1 cellular context compared by ENCODE assay signal in the genomic region with DNA sequence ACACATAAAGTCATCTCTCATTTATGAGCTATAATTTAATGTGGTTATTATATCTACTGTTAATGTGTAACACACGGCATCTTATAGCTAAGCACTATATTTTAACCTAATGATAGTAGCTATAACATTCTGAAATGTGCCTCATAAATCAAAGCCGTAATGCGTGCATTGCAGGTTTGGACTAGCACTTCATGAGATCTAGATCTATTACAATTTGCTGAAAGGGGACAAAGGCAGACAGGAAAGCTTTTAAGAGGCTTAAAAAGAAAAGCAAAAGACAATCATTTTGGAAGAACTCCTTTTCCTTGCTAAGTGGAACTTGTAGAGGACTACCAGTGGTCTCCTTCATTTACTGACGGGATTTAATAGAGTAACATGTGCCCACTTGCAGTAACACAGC.
TF ChIP-seq lines count a peak whose summit lies in the region.

No MANE protein-coding gene starts in this region.

TF ChIP-seq in HEK293, 187 proteins besides CTCF, POLR2A, EP300 and RAD21 (continued from another document and continues in another):
- TF ChIP-seq ZSCAN5A (tag by site-specific recombination; IDR thresholded peaks at IDR 0.05) (no peak), ZNF558 (tag by site-specific recombination; IDR thresholded peaks at IDR 0.05) (no peak), ZFHX2 (tag by site-specific recombination; conservative IDR thresholded peaks at IDR 0.05) (no peak), ZNF292 (tag by site-specific recombination; IDR thresholded peaks at IDR 0.05; ENCODE audit: borderline replicate concordance, low read depth) (no peak), ZNF10 (tag by site-specific recombination; IDR thresholded peaks at IDR 0.05) (no peak), ZNF398 (tag by site-specific recombination; IDR thresholded peaks at IDR 0.05) (no peak), ZNF155 (tag by site-specific recombination; IDR thresholded peaks at IDR 0.05) (no peak), SCRT2 (tag by site-specific recombination; IDR thresholded peaks at IDR 0.05) (no peak), SALL2 (tag by site-specific recombination; IDR thresholded peaks at IDR 0.05; ENCODE audit: borderline replicate concordance) (no peak), ZFP3 (tag by site-specific recombination; IDR thresholded peaks at IDR 0.05; ENCODE audit: low read depth) (no peak), ZNF366 (tag by site-specific recombination; conservative IDR thresholded peaks at IDR 0.05) (no peak), MYNN (tag by site-specific recombination; IDR thresholded peaks at IDR 0.05; ENCODE audit: borderline replicate concordance) (no peak), ZNF571 (tag by site-specific recombination; IDR thresholded peaks at IDR 0.05) (no peak), IKZF3 (tag by site-specific recombination; IDR thresholded peaks at IDR 0.05) (0 out of 2 replicates have a peak, but pooled peaks have one; percentile 25), OSR2 (tag by site-specific recombination; IDR thresholded peaks at IDR 0.05) (peak; percentile 64), ZNF514 (tag by site-specific recombination; IDR thresholded peaks at IDR 0.05) (no peak), ZNF26 (tag by site-specific recombination; IDR thresholded peaks at IDR 0.05) (no peak), GLI2 (tag by site-specific recombination; IDR thresholded peaks at IDR 0.05; ENCODE audit: borderline replicate concordance, low read depth) (no peak), ZNF837 (tag by site-specific recombination; IDR thresholded peaks at IDR 0.05) (no peak), KLF1 (tag by site-specific recombination; IDR thresholded peaks at IDR 0.05) (no peak), WT1 (tag by site-specific recombination; IDR thresholded peaks at IDR 0.05) (peak; percentile 84), ZBTB49 (tag by site-specific recombination; IDR thresholded peaks at IDR 0.05; ENCODE audit: low read depth) (no peak), ZNF148 (tag by site-specific recombination; IDR thresholded peaks at IDR 0.05; ENCODE audit: borderline replicate concordance) (no peak), FEZF1 (tag by site-specific recombination; IDR thresholded peaks at IDR 0.05) (0 out of 2 replicates have a peak, but pooled peaks have one; percentile 11), BCL11B (tag by site-specific recombination; IDR thresholded peaks at IDR 0.05; ENCODE audit: low read depth) (no peak), RBAK (tag by site-specific recombination; IDR thresholded peaks at IDR 0.05) (no peak), ZNF707 (tag by site-specific recombination; IDR thresholded peaks at IDR 0.05) (no peak), ZNF140 (tag by site-specific recombination; IDR thresholded peaks at IDR 0.05) (no peak)
- TF ChIP-seq, protein P1, sequence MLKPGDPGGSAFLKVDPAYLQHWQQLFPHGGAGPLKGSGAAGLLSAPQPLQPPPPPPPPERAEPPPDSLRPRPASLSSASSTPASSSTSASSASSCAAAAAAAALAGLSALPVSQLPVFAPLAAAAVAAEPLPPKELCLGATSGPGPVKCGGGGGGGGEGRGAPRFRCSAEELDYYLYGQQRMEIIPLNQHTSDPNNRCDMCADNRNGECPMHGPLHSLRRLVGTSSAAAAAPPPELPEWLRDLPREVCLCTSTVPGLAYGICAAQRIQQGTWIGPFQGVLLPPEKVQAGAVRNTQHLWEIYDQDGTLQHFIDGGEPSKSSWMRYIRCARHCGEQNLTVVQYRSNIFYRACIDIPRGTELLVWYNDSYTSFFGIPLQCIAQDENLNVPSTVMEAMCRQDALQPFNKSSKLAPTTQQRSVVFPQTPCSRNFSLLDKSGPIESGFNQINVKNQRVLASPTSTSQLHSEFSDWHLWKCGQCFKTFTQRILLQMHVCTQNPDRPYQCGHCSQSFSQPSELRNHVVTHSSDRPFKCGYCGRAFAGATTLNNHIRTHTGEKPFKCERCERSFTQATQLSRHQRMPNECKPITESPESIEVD (tag by site-specific recombination; IDR thresholded peaks at IDR 0.05) = peak; percentile 27; the same call in 1 of the 2 replicates
- TF ChIP-seq, protein P2, sequence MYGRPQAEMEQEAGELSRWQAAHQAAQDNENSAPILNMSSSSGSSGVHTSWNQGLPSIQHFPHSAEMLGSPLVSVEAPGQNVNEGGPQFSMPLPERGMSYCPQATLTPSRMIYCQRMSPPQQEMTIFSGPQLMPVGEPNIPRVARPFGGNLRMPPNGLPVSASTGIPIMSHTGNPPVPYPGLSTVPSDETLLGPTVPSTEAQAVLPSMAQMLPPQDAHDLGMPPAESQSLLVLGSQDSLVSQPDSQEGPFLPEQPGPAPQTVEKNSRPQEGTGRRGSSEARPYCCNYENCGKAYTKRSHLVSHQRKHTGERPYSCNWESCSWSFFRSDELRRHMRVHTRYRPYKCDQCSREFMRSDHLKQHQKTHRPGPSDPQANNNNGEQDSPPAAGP (tag by site-specific recombination; IDR thresholded peaks at IDR 0.05) = no peak
- TF ChIP-seq, protein P3, sequence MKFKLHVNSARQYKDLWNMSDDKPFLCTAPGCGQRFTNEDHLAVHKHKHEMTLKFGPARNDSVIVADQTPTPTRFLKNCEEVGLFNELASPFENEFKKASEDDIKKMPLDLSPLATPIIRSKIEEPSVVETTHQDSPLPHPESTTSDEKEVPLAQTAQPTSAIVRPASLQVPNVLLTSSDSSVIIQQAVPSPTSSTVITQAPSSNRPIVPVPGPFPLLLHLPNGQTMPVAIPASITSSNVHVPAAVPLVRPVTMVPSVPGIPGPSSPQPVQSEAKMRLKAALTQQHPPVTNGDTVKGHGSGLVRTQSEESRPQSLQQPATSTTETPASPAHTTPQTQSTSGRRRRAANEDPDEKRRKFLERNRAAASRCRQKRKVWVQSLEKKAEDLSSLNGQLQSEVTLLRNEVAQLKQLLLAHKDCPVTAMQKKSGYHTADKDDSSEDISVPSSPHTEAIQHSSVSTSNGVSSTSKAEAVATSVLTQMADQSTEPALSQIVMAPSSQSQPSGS (tag by site-specific recombination; IDR thresholded peaks at IDR 0.05; ENCODE audit: low read depth) = no peak
- TF ChIP-seq, protein P4, sequence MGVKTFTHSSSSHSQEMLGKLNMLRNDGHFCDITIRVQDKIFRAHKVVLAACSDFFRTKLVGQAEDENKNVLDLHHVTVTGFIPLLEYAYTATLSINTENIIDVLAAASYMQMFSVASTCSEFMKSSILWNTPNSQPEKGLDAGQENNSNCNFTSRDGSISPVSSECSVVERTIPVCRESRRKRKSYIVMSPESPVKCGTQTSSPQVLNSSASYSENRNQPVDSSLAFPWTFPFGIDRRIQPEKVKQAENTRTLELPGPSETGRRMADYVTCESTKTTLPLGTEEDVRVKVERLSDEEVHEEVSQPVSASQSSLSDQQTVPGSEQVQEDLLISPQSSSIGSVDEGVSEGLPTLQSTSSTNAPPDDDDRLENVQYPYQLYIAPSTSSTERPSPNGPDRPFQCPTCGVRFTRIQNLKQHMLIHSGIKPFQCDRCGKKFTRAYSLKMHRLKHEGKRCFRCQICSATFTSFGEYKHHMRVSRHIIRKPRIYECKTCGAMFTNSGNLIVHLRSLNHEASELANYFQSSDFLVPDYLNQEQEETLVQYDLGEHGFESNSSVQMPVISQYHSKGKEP (tag by site-specific recombination; IDR thresholded peaks at IDR 0.05) = peak; percentile 83
- TF ChIP-seq, protein P5, sequence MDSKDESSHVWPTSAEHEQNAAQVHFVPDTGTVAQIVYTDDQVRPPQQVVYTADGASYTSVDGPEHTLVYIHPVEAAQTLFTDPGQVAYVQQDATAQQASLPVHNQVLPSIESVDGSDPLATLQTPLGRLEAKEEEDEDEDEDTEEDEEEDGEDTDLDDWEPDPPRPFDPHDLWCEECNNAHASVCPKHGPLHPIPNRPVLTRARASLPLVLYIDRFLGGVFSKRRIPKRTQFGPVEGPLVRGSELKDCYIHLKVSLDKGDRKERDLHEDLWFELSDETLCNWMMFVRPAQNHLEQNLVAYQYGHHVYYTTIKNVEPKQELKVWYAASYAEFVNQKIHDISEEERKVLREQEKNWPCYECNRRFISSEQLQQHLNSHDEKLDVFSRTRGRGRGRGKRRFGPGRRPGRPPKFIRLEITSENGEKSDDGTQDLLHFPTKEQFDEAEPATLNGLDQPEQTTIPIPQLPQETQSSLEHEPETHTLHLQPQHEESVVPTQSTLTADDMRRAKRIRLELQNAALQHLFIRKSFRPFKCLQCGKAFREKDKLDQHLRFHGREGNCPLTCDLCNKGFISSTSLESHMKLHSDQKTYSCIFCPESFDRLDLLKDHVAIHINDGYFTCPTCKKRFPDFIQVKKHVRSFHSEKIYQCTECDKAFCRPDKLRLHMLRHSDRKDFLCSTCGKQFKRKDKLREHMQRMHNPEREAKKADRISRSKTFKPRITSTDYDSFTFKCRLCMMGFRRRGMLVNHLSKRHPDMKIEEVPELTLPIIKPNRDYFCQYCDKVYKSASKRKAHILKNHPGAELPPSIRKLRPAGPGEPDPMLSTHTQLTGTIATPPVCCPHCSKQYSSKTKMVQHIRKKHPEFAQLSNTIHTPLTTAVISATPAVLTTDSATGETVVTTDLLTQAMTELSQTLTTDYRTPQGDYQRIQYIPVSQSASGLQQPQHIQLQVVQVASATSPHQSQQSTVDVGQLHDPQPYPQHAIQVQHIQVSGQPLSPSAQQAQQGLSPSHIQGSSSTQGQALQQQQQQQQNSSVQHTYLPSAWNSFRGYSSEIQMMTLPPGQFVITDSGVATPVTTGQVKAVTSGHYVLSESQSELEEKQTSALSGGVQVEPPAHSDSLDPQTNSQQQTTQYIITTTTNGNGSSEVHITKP (tag by site-specific recombination; IDR thresholded peaks at IDR 0.05) = no peak
